Comparison of ENCODE assay signal across 16 cellular contexts in the genomic region with DNA sequence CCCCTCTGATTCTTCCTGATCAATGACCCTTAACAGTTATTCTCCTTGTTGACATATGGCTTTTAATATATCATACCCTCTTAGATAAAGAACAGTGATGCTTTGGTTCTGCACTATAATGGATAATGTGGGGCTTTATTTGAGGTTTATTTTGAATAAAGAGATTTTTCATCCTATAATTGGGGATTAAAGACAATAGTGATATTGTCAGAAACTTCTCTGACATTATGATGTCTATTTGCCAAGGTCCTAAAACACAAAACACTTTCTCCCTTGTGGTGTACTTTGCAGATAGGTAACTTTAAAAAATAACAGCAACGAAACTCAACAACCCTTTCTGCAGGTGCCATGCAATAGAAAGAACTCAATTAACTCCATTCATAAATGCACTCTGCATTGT.
DNase-seq lines count a peak whose midpoint lies in the region; ATAC-seq and TF ChIP-seq lines count a peak whose summit lies in the region.
"Had no signal": no experiment of that assay in that cellular context is flagged by ENCODE, and none has a peak within 500 bp of the region (broad histone marks: within the 10 kb centered on the region; RNA-seq: fewer than 3 reads in every experiment).

No MANE protein-coding gene starts in this region.

- H3K36me3 Mint-ChIP-seq in activated CD4-positive, alpha-beta memory T cell treated with anti-CD3 and anti-CD28 coated beads, Interleukin-2, amount 10 ng/mL, durations not matched to agents 7 days and 5 days (ENCODE audit: low read depth), result no peaks in the 10 kb centered on the region
- H3K36me3 Mint-ChIP-seq: CD8-positive, alpha-beta T cell; IgD-negative memory B cell had no signal

- H3K4me3 ChIP-seq in lower lobe of right lung, result no peak overlapping the region
- H3K4me3 ChIP-seq: BLaER1 treated with 17β-estradiol and CSF1 and Interleukin-3, amounts not matched to agents 10 nM and 100 nM had no signal

- H3K27me3 ChIP-seq in lower lobe of right lung (ENCODE audit: low read depth), result no peaks in the 10 kb centered on the region
- H3K27me3 ChIP-seq: BLaER1 treated with 17β-estradiol and CSF1 and Interleukin-3, amounts not matched to agents 10 nM and 100 nM had no signal

- H3K27me3 Mint-ChIP-seq in activated CD4-positive, alpha-beta memory T cell treated with anti-CD3 and anti-CD28 coated beads, Interleukin-2, amount 10 ng/mL, durations not matched to agents 7 days and 5 days, result no peaks in the 10 kb centered on the region

- no peak overlapping the region for H3K4me3 Mint-ChIP-seq in activated CD4-positive, alpha-beta memory T cell treated with anti-CD3 and anti-CD28 coated beads, Interleukin-2, amount 10 ng/mL, durations not matched to agents 7 days and 5 days
- H3K4me3 Mint-ChIP-seq: B cell; CD8-positive, alpha-beta T cell; H9; IgD-negative memory B cell had no signal

- ATAC-seq in lower lobe of right lung, result no peak
- ATAC-seq: CD8-positive, alpha-beta T cell; HepG2 had no signal

- intact Hi-C loops in lower lobe of right lung (cut with DNase I), result no loop called here

- no peaks in the 10 kb centered on the region for H3K4me1 Mint-ChIP-seq in activated CD4-positive, alpha-beta memory T cell treated with anti-CD3 and anti-CD28 coated beads, Interleukin-2, amount 10 ng/mL, durations not matched to agents 7 days and 5 days
- H3K4me1 Mint-ChIP-seq: B cell, IgD-negative memory B cell had no signal

- no peaks in the 10 kb centered on the region for H3K9me3 ChIP-seq in lower lobe of right lung

- H3K27ac Mint-ChIP-seq in activated CD4-positive, alpha-beta memory T cell treated with anti-CD3 and anti-CD28 coated beads, Interleukin-2, amount 10 ng/mL, durations not matched to agents 7 days and 5 days, result no peak overlapping the region
- H3K27ac Mint-ChIP-seq: B cell; CD8-positive, alpha-beta T cell; H9; IgD-negative memory B cell had no signal

- no peaks in the 10 kb centered on the region for H3K9me3 Mint-ChIP-seq in activated CD4-positive, alpha-beta memory T cell treated with anti-CD3 and anti-CD28 coated beads, Interleukin-2, amount 10 ng/mL, durations not matched to agents 7 days and 5 days
- H3K9me3 Mint-ChIP-seq: CD8-positive, alpha-beta T cell had no signal

- no peaks in the 10 kb centered on the region for H3K36me3 ChIP-seq in lower lobe of right lung
- H3K36me3 ChIP-seq: BLaER1 treated with 17β-estradiol and CSF1 and Interleukin-3, amounts not matched to agents 10 nM and 100 nM had no signal

- TF ChIP-seq CTCF in lower lobe of right lung (IDR thresholded peaks at IDR 0.05), result no peak

- H3K4me1 ChIP-seq in lower lobe of right lung, result no peaks in the 10 kb centered on the region
- H3K4me1 ChIP-seq: BLaER1 treated with 17β-estradiol and CSF1 and Interleukin-3, amounts not matched to agents 10 nM and 100 nM had no signal

- DNase-seq in COLO829 (ENCODE audit: low spot score) (peak; percentile 2), NCI-H1048 (lab: John Stamatoyannopoulos, UW) (peak; percentile 55), foreskin melanocyte (peak; percentile 56), pons (ENCODE audit: low spot score) (peak; percentile 60), lower lobe of right lung (no peak), EL (no peak)
- DNase-seq in activated CD4-positive, alpha-beta memory T cell treated with anti-CD3 and anti-CD28 coated beads, Interleukin-2, amount 10 ng/mL, durations not matched to agents 7 days and 5 days, result no peak
- DNase-seq: CD8-positive, alpha-beta T cell; COR-L47; DMS79; GF-D8; H9 had no signal

- POLR2A ChIA-PET in activated CD4-positive, alpha-beta memory T cell treated with anti-CD3 and anti-CD28 coated beads, Interleukin-2, amount 10 ng/mL, durations not matched to agents 7 days and 5 days (lab: Charles Lee), result no interaction called here

- CTCF ChIA-PET in activated CD4-positive, alpha-beta memory T cell treated with anti-CD3 and anti-CD28 coated beads, Interleukin-2, amount 10 ng/mL, durations not matched to agents 7 days and 5 days (lab: Charles Lee), result no interaction called here

- H3K27ac ChIP-seq in lower lobe of right lung, result no peak overlapping the region
- H3K27ac ChIP-seq: BLaER1 treated with 17β-estradiol and CSF1 and Interleukin-3, amounts not matched to agents 10 nM and 100 nM had no signal

Comparison
In these comparisons a context has a peak if more than half of its experiments do, and no peak if none do; other contexts are left out.
1. DNase-seq: peak in COLO829 (single experiment), NCI-H1048 (single experiment), foreskin melanocyte (single experiment) and pons (single experiment); none in lower lobe of right lung (single experiment), activated CD4-positive, alpha-beta memory T cell treated with anti-CD3 and anti-CD28 coated beads, Interleukin-2, amount 10 ng/mL, durations not matched to agents 7 days and 5 days (single experiment) and EL (single experiment).